ENCODE assay signal across 8 cellular contexts in genomic region chr4:26860922-26861433, GRCh38. TPM values are rescaled to one million over a fixed set of nuclear protein-coding genes. Genes with fewer than 3 reads are reported as not detected.
A peak's percentile ranks its signal among the peaks of the same experiment; 100 is the strongest.
DNase-seq lines count a peak whose midpoint lies in the region; ATAC-seq, FAIRE-seq and TF ChIP-seq lines count a peak whose summit lies in the region.

No MANE protein-coding gene starts in this region.

- no peaks in the 10 kb centered on the region for H3K9me3 Mint-ChIP-seq in activated CD4-positive, alpha-beta T cell treated with anti-CD3 and anti-CD28 coated beads for 36 hours (ENCODE audit: low read depth)
- H3K9me3 Mint-ChIP-seq in chondrocyte (ENCODE audit: low read depth): no peaks in the 10 kb centered on the region

- peaks cover 43% of the 10 kb centered on the region for H3K79me2 ChIP-seq in HepG2 (ENCODE audit: insufficient read depth, low read length)

- TF ChIP-seq CTCF in GM12875 (IDR thresholded peaks at IDR 0.05; ENCODE audit: borderline replicate concordance, insufficient read depth, low read depth, low read length): no peak
- no peak for TF ChIP-seq CTCF in LNCaP clone FGC (IDR thresholded peaks at IDR 0.05; ENCODE audit: control insufficient read depth, extremely low read depth, insufficient read depth)
- no peak for TF ChIP-seq CTCF in chondrocyte (IDR thresholded peaks at IDR 0.05)
- TF ChIP-seq CTCF in HepG2 (CRISPR knock-in tag; IDR thresholded peaks at IDR 0.05): no peak

- in situ Hi-C loops in HepG2 (cut with HindIII; ENCODE audit: extremely low pct_ligation_motif_present, low pct_unique_long_range_greater_than_20kb): no loop called here

- BruUV-seq in HepG2 (replicated peaks; lab: Mats Ljungman, UMichigan): no TSS peak

- H3K4me2 ChIP-seq in HepG2 (ENCODE audit: low read depth, low read length): peak overlapping the region; percentile 73

- POLR2A ChIA-PET in activated CD4-positive, alpha-beta T cell treated with anti-CD3 and anti-CD28 coated beads for 36 hours (lab: Charles Lee): interaction anchor here (0.6 to 2.8 kb wide), 7 partner anchors 12 to 1701 kb away, joined by 3 to 22 read pairs (median 3); partner anchors contain the start of gene SEPSECS
- POLR2A ChIA-PET in HepG2 (lab: Yijun Ruan, JAX): interaction anchor here (0.6 to 2.7 kb wide), 6 partner anchors 9 to 948 kb away, joined by 3 to 11 read pairs (median 3); partner anchors contain the start of gene TBC1D19

- 0% methylated on average over 3 of the region's 70 CpGs for WGBS in HepG2 (ENCODE audit: low lambda C conversion rate)

- H2AFZ ChIP-seq in HepG2 (ENCODE audit: low read length): no peak overlapping the region

- peaks cover 55% of the 10 kb centered on the region for H3K4me1 ChIP-seq in HepG2 (ENCODE audit: insufficient read depth, low read length)

- no peak for TF ChIP-seq EP300 in HepG2 (IDR thresholded peaks at IDR 0.05; ENCODE audit: low read depth in 2 of 2, low read length in 2 of 2)
- no peak for TF ChIP-seq EP300 in HepG2 (CRISPR knock-in tag; IDR thresholded peaks at IDR 0.05; ENCODE audit: borderline replicate concordance)

- peak overlapping the region; percentile 35 for H3K27ac Mint-ChIP-seq in activated CD4-positive, alpha-beta T cell treated with anti-CD3 and anti-CD28 coated beads for 36 hours
- peak overlapping the region; percentile 80 for H3K27ac Mint-ChIP-seq in chondrocyte (ENCODE audit: unreplicated experiment)

- TF ChIP-seq RAD21 in HepG2 (CRISPR knock-in tag; IDR thresholded peaks at IDR 0.05): no peak

- peak overlapping the region; percentile 91 for H3K4me3 Mint-ChIP-seq in activated CD4-positive, alpha-beta T cell treated with anti-CD3 and anti-CD28 coated beads for 36 hours
- peak overlapping the region; percentile 98 for H3K4me3 Mint-ChIP-seq in chondrocyte (ENCODE audit: unreplicated experiment)

- H4K20me1 ChIP-seq in HepG2 (ENCODE audit: insufficient read depth, low read length): no peaks in the 10 kb centered on the region; the same call in 1 of the 2 replicates

- DNase-seq in H54 (ENCODE audit: insufficient read length, low spot score) (peak; percentile 5), LNCaP clone FGC (ENCODE audit: low read depth) (no peak), chondrocyte (ENCODE audit: low spot score) (peak; percentile 92), HepG2 (ENCODE audit: low spot score) (peak; percentile 10), NCI-H510A (lab: John Stamatoyannopoulos, UW) (no peak)
- peak; percentile 77 for DNase-seq in activated CD4-positive, alpha-beta T cell treated with anti-CD3 and anti-CD28 coated beads for 36 hours
- peak; percentile 37 for DNase-seq in stimulated activated CD8-positive, alpha-beta memory T cell treated with anti-CD3 and anti-CD28 coated beads, Interleukin-12 subunit alpha, Interleukin-12 subunit beta, amount 100 ng/mL, for 4 hours (ENCODE audit: low read depth)

- no peak for FAIRE-seq in H54 (lab: Jason Lieb, UNC)
- FAIRE-seq in HepG2 (lab: Jason Lieb, UNC): no peak

- H3K27ac ChIP-seq in HepG2 (ENCODE audit: extremely low read length, insufficient read depth, low read length): peak overlapping the region; percentile 78

- H3K4me3 ChIP-seq in GM12875 (ENCODE audit: low read depth, low read length) (peak overlapping the region; percentile 76), LNCaP clone FGC (ENCODE audit: low read depth, low read length) (peak overlapping the region; percentile 81), HepG2 (replicated peaks in 1 of 3; ENCODE audit: insufficient read depth in 1 of 3, low read depth in 2 of 3, low read length in 3 of 3) (peak overlapping the region; percentile 80 to 91 (median 89))

- CTCF ChIA-PET in activated CD4-positive, alpha-beta T cell treated with anti-CD3 and anti-CD28 coated beads for 36 hours (lab: Charles Lee): interaction anchor here (0.6 to 2.9 kb wide), 6 partner anchors 8 to 152 kb away, joined by 3 to 15 read pairs (median 4); no protein-coding TSS in a partner anchor
- CTCF ChIA-PET in HepG2 (lab: Yijun Ruan, JAX; ENCODE audit: low intra/inter-chr PET ratio, low total read pairs): no interaction called here

- no peaks in the 10 kb centered on the region for H3K36me3 Mint-ChIP-seq in activated CD4-positive, alpha-beta T cell treated with anti-CD3 and anti-CD28 coated beads for 36 hours (ENCODE audit: low read depth)
- no peaks in the 10 kb centered on the region for H3K36me3 Mint-ChIP-seq in chondrocyte (ENCODE audit: low read depth)

- no peaks in the 10 kb centered on the region; a peak in 1 of 5 replicates for H3K27me3 ChIP-seq in HepG2 (ENCODE audit: control insufficient read depth in 1 of 2, insufficient read depth in 2 of 2, low read length in 2 of 2)

- TF ChIP-seq POLR2A in H54 (IDR thresholded peaks at IDR 0.05; ENCODE audit: low read depth, low read length): no peak
- no peak for TF ChIP-seq POLR2A in HepG2 (IDR thresholded peaks at IDR 0.05; ENCODE audit: insufficient read depth in 1 of 2, low read depth in 2 of 2, low read length in 2 of 2)

- H3K9me3 ChIP-seq in HepG2 (ENCODE audit: low read length): no peaks in the 10 kb centered on the region

- H3K36me3 ChIP-seq in HepG2 (replicated peaks in 1 of 2; ENCODE audit: control insufficient read depth in 1 of 2, insufficient read depth in 2 of 2, low read length in 2 of 2): no peaks in the 10 kb centered on the region

- H3K9ac ChIP-seq in HepG2 (ENCODE audit: insufficient read depth, low read depth, low read length): peak overlapping the region; percentile 66

- intact Hi-C loops in activated CD4-positive, alpha-beta T cell treated with anti-CD3 and anti-CD28 coated beads for 36 hours (cut with DNase I, micrococcal nuclease): loop anchor here (1.0 to 10.0 kb wide), 12 partner anchors 12 to 1626 kb away; partner anchors contain the start of genes PI4K2B (in 1 of the 2), RBPJ (in 1 of the 2), SMIM20 (in 1 of the 2) and ZCCHC4 (in 1 of the 2)
- intact Hi-C loops in HepG2 (cut with micrococcal nuclease; ENCODE audit: unreplicated experiment): loop anchor here (1.0 kb wide), 2 partner anchors 39 to 149 kb away; no protein-coding TSS in a partner anchor

- peak; percentile 16 for ATAC-seq in activated CD4-positive, alpha-beta T cell treated with anti-CD3 and anti-CD28 coated beads for 36 hours
- ATAC-seq in HepG2: peak; percentile 44

- H3K4me1 Mint-ChIP-seq in activated CD4-positive, alpha-beta T cell treated with anti-CD3 and anti-CD28 coated beads for 36 hours: peaks cover 52% of the 10 kb centered on the region
- H3K4me1 Mint-ChIP-seq in chondrocyte (ENCODE audit: low read depth): peaks cover 40% of the 10 kb centered on the region

- H3K27me3 Mint-ChIP-seq in activated CD4-positive, alpha-beta T cell treated with anti-CD3 and anti-CD28 coated beads for 36 hours: no peaks in the 10 kb centered on the region
- H3K27me3 Mint-ChIP-seq in chondrocyte (ENCODE audit: low read depth): no peaks in the 10 kb centered on the region

TF ChIP-seq in HepG2, 621 proteins besides CTCF, POLR2A, EP300 and RAD21 (continues in another document):
- TF ChIP-seq SKI (IDR thresholded peaks at IDR 0.05; ENCODE audit: partially characterized antibody) (peak; percentile 57), MAF1 (CRISPR knock-in tag; IDR thresholded peaks at IDR 0.05; ENCODE audit: borderline replicate concordance) (no peak), ZNF543 (CRISPR knock-in tag; IDR thresholded peaks at IDR 0.05) (no peak), ZNF766 (CRISPR knock-in tag; IDR thresholded peaks at IDR 0.05; ENCODE audit: borderline replicate concordance) (no peak), U2AF1 (optimal IDR thresholded peaks at IDR 0.05; ENCODE audit: low read depth, low read length) (peak; percentile 27), HES4 (CRISPR knock-in tag; IDR thresholded peaks at IDR 0.05; ENCODE audit: borderline replicate concordance) (0 out of 2 replicates have a peak, but pooled peaks have one; percentile 26), SRY (CRISPR knock-in tag; IDR thresholded peaks at IDR 0.05) (peak; percentile 37; the same call in 1 of the 2 replicates), HDAC1 (CRISPR knock-in tag; IDR thresholded peaks at IDR 0.05) (peak; percentile 3; the same call in 1 of the 2 replicates), FOXM1 (CRISPR knock-in tag; IDR thresholded peaks at IDR 0.05) (no peak), TERF1 (CRISPR knock-in tag; IDR thresholded peaks at IDR 0.05) (no peak)

RNA-seq across cellular contexts. Expression of gene STIM2, which starts 0.3 kb away (rescaled TPM):
- total RNA-seq in activated CD4-positive, alpha-beta T cell treated with anti-CD3 and anti-CD28 coated beads for 36 hours: 10 to 100 TPM; 32.9 to 36.4 TPM
- total RNA-seq in chondrocyte (10.8 to 20.8 TPM (median 13.5 TPM) in 3 replicates), HepG2 (2016; rRNA removed; fragmentation: Illumina TruSeq; extraction: Trizol) (8.2 and 19.3 TPM in 2 replicates)
- 3.5 and 6.1 TPM in 2 replicates for total RNA-seq in HepG2 (2016; cell fraction: cytosol; rRNA removed; fragmentation: Illumina TruSeq; extraction: Trizol; ENCODE audit: low read depth)
- total RNA-seq in HepG2 (2016; cell fraction: insoluble cytoplasmic fraction; rRNA removed; fragmentation: Illumina TruSeq; extraction: Trizol): 9.9 and 21.5 TPM in 2 replicates
- total RNA-seq in HepG2 (2016; cell fraction: membrane; rRNA removed; fragmentation: Illumina TruSeq; extraction: Trizol): 6.0 and 6.1 TPM in 2 replicates
- 33.3 and 39.0 TPM in 2 replicates for total RNA-seq in HepG2 (2016; cell fraction: nucleus; rRNA removed; fragmentation: Illumina TruSeq; extraction: Trizol)
- polyA plus RNA-seq in HepG2 (2011; rRNA removed): 19.4 and 22.3 TPM in 2 replicates
- 7.8 and 10.6 TPM in 2 replicates for polyA plus RNA-seq in HepG2 (2011; cell fraction: cytosol; rRNA removed)
- polyA plus RNA-seq in HepG2 (2011; cell fraction: nucleus; rRNA removed): 48.3 and 53.9 TPM in 2 replicates
- polyA plus RNA-seq in HepG2 (2012): 15.2 and 16.9 TPM in 2 replicates
- polyA plus RNA-seq in HepG2 (2016; cell fraction: cytosol; fragmentation: Illumina TruSeq; extraction: Trizol; ENCODE audit: low read depth): 2.1 and 3.3 TPM in 2 replicates
- polyA plus RNA-seq in HepG2 (2016; cell fraction: insoluble cytoplasmic fraction; fragmentation: Illumina TruSeq; extraction: Trizol; ENCODE audit: low read depth): 7.2 and 7.9 TPM in 2 replicates
- 3.2 and 4.3 TPM in 2 replicates for polyA plus RNA-seq in HepG2 (2016; cell fraction: membrane; fragmentation: Illumina TruSeq; extraction: Trizol; ENCODE audit: low read depth)
- 47.5 and 50.9 TPM in 2 replicates for polyA plus RNA-seq in HepG2 (2016; cell fraction: nucleus; fragmentation: Illumina TruSeq; extraction: Trizol; ENCODE audit: insufficient read depth, low read depth)
- polyA minus RNA-seq in HepG2 (2011; rRNA and poly(A)+ RNA removed; ENCODE audit: low replicate concordance): 26.2 and 31.6 TPM in 2 replicates
- 6.8 and 8.5 TPM in 2 replicates for polyA minus RNA-seq in HepG2 (2011; cell fraction: cytosol; rRNA and poly(A)+ RNA removed)
- polyA minus RNA-seq in HepG2 (2011; cell fraction: nucleus; rRNA and poly(A)+ RNA removed): 42.7 and 42.8 TPM in 2 replicates

Comparison
In these comparisons a context has a peak if more than half of its experiments do, and no peak if none do; other contexts are left out.
1. DNase-seq: peak in H54 (single experiment), activated CD4-positive, alpha-beta T cell treated with anti-CD3 and anti-CD28 coated beads for 36 hours (single experiment), chondrocyte (single experiment), HepG2 (single experiment) and stimulated activated CD8-positive, alpha-beta memory T cell treated with anti-CD3 and anti-CD28 coated beads, Interleukin-12 subunit alpha, Interleukin-12 subunit beta, amount 100 ng/mL, for 4 hours (single experiment); none in LNCaP clone FGC (single experiment) and NCI-H510A (single experiment).
2. Peak in every context shown above with its lines, with median percentiles within 50 percentile points of each other: H3K4me3 ChIP-seq.